In the genomic region with DNA sequence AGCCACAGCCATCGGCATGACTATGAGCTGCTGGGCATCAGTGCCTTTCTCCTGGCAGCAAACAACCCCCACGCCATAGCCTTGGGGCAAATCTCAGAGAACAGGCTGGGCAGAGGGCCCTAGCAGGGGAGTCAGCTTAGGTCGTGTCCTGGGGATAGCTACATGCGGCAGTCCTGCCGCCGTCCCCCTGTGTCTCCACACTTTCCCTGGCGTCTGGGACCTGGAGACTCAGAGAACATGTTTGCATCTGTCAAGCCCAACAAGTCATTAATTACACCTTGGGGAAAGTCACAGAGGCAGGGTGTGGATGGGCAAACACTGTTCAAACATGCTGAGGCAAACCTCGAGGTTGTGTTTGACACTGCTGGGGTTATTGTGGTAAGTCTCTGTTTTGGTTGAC, we compare ENCODE assay signal across 26 cellular contexts.
A peak's percentile ranks its signal among the peaks of the same experiment; 100 is the strongest.
DNase-seq lines count a peak whose midpoint lies in the region; ATAC-seq and TF ChIP-seq lines count a peak whose summit lies in the region.
"Had no signal": no experiment of that assay in that cellular context is flagged by ENCODE, and none has a peak within 500 bp of the region (broad histone marks: within the 10 kb centered on the region; RNA-seq: fewer than 3 reads in every experiment).

No MANE protein-coding gene starts in this region.

- no peak for TF ChIP-seq CTCF in epithelial cell of esophagus (IDR thresholded peaks at IDR 0.05; ENCODE audit: insufficient read depth, low read depth, low read length, missing control alignments)
- TF ChIP-seq CTCF in suprapubic skin (IDR thresholded peaks at IDR 0.05), result no peak
- no peak for TF ChIP-seq CTCF in heart left ventricle (IDR thresholded peaks at IDR 0.05)

- no peak for TF ChIP-seq EP300 in suprapubic skin (IDR thresholded peaks at IDR 0.05)

- H3K4me1 ChIP-seq in suprapubic skin (peaks cover 36% of the 10 kb centered on the region), heart left ventricle (peaks cover 0 to 8% (median 0%) of the 10 kb centered on the region in 12 donors)

- DNase-seq in NCI-H82 (lab: John Stamatoyannopoulos, UW) (peak; percentile 43), NCI-H82 treated with DMSO at 0.1 percent for 48 hours (lab: John Stamatoyannopoulos, UW; ENCODE audit: unreplicated experiment) (no peak), HPDE6-E6E7 (ENCODE audit: extremely low spot score) (peak; percentile 33), epithelial cell of esophagus (ENCODE audit: low read depth) (peak; percentile 91), suprapubic skin (ENCODE audit: low spot score in 2 of 2) (peak in 1 of 2 donors; percentile 53), heart left ventricle (no peak), NCI-H128 (lab: John Stamatoyannopoulos, UW; ENCODE audit: unreplicated experiment) (no peak)
- DNase-seq: activated CD4-positive, alpha-beta T cell treated with anti-CD3 and anti-CD28 coated beads for 48 hours; anterior cingulate cortex; C1 segment of cervical spinal cord; Calu3; caudate nucleus; dermis blood vessel endothelial cell; heart right ventricle; HFFc6; mesenchymal stem cell; MG63; NCI-H1436; NCI-H2107; NCI-H524 treated with DMSO at 0.1 percent for 48 hours; RPMI8226; stimulated activated CD4-positive, alpha-beta T cell treated with anti-CD3 and anti-CD28 coated beads, Interleukin-1b, Interleukin-23, amount 100 ng/mL, for 48 hours; T-helper 2 cell had no signal

- H3K4me3 ChIP-seq in epithelial cell of esophagus (ENCODE audit: low read length) (no peak overlapping the region), suprapubic skin (no peak overlapping the region), heart left ventricle (no peak overlapping the region)
- H3K4me3 ChIP-seq: heart right ventricle, MG63 had no signal

- intact Hi-C loops in heart left ventricle (cut with DNase I), result loop anchor here in 1 of 10 donors (5.0 kb wide), 1 partner anchor 158 kb away; no protein-coding TSS in a partner anchor

- WGBS in suprapubic skin, result 53% methylated on average over 8 of the region's 8 CpGs
- WGBS in heart left ventricle, 4 donors, result 59 to 81% (median 75%) methylated on average over 7 to 8 of the region's 8 CpGs

- H3K27ac ChIP-seq in suprapubic skin, result peak overlapping the region; percentile 79
- no peak overlapping the region for H3K27ac ChIP-seq in heart left ventricle
- H3K27ac ChIP-seq: heart right ventricle had no signal

- TF ChIP-seq POLR2A in suprapubic skin (IDR thresholded peaks at IDR 0.05), result no peak
- no peak for TF ChIP-seq POLR2A in heart left ventricle (IDR thresholded peaks at IDR 0.05)

- ATAC-seq in heart left ventricle, result no peak
- no peak for ATAC-seq in HG02759 (IDR thresholded peaks at IDR 0.05; ENCODE audit: unreplicated experiment)
- ATAC-seq: activated naive CD4-positive, alpha-beta T cell treated with anti-CD3 and anti-CD28 coated beads, Interleukin-2, amount 50 U/mL, for 72 hours; heart right ventricle; SK-N-SH treated with all-trans-retinoic acid at 6 μM for 48 hours had no signal

- H3K36me3 ChIP-seq in suprapubic skin (no peaks in the 10 kb centered on the region), heart left ventricle (no peaks in the 10 kb centered on the region)
- H3K36me3 ChIP-seq: heart right ventricle, MG63 had no signal

- no peaks in the 10 kb centered on the region for H3K9me3 ChIP-seq in suprapubic skin
- no peaks in the 10 kb centered on the region for H3K9me3 ChIP-seq in heart left ventricle
- H3K9me3 ChIP-seq: heart right ventricle, MG63 had no signal

- H3K27me3 ChIP-seq in suprapubic skin, result peaks cover 3% of the 10 kb centered on the region
- peaks cover 0 to 6% (median 0%) of the 10 kb centered on the region in 9 donors for H3K27me3 ChIP-seq in heart left ventricle
- H3K27me3 ChIP-seq: MG63 had no signal

Comparison
In these comparisons a context has a peak if more than half of its experiments do, and no peak if none do; other contexts are left out.
1. DNase-seq: peak in NCI-H82 (single experiment), HPDE6-E6E7 (single experiment) and epithelial cell of esophagus (single experiment); none in NCI-H82 treated with DMSO at 0.1 percent for 48 hours (single experiment), heart left ventricle (0 of 5) and NCI-H128 (single experiment).